In the genomic region with DNA sequence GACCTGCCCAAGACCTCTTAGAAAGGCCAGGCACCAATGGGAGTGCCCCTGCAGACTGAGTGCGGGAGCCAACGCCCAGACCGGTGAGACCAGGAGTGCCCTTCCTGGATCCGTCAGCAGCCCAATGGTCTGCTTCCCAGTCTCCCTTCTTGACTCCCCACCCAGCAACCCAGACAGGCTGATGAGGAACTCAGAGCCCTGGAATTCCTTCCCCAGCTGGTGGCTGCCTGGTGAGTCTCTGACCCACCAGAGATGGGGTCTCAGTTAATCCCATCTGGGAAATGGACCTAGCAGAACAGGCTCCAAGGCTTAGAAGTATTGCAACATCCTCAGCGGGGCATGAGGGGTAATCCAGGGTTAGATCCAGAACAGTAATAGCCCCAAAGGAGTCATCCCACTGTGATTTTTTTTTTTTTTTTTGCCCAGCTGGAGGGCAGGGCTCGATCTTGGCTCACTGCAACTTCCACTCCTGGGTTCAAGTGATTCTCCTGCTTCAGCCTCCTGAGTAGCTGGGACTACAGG, we compare ENCODE assay signal across 19 cellular contexts. TPM values are rescaled to one million over a fixed set of nuclear protein-coding genes. Genes with fewer than 3 reads are reported as not detected.
DNase-seq lines count a peak whose midpoint lies in the region; ATAC-seq and TF ChIP-seq lines count a peak whose summit lies in the region.
"Had no signal": no experiment of that assay in that cellular context is flagged by ENCODE, and none has a peak within 500 bp of the region (broad histone marks: within the 10 kb centered on the region; RNA-seq: fewer than 3 reads in every experiment).

No MANE protein-coding gene starts in this region.

- H3K27me3 ChIP-seq in CD8-positive, alpha-beta T cell (ENCODE audit: insufficient read depth, low read length): no peaks in the 10 kb centered on the region
- H3K27me3 ChIP-seq in esophagus (ENCODE audit: control insufficient read depth in 1 of 2, insufficient read depth in 2 of 2, low read length in 2 of 2) (no peaks in the 10 kb centered on the region), spleen (replicated peaks in 1 of 7) (peaks cover 0 to 41% (median 14%) of the 10 kb centered on the region in 7 donors), upper lobe of right lung (peaks cover 21% of the 10 kb centered on the region)

- no peak for TF ChIP-seq CTCF in CD8-positive, alpha-beta T cell (IDR thresholded peaks at IDR 0.05)
- TF ChIP-seq CTCF in spleen (IDR thresholded peaks at IDR 0.05 in 8 of 11, conservative IDR thresholded peaks at IDR 0.05 in 3 of 11) (no peak), upper lobe of right lung (IDR thresholded peaks at IDR 0.05) (no peak)

- intact Hi-C loops in CD8-positive, alpha-beta T cell (cut with DNase I, micrococcal nuclease): no loop called here
- intact Hi-C loops in spleen (cut with DNase I; ENCODE audit: low total_unique reads) (no loop called here), upper lobe of right lung (cut with DNase I) (no loop called here)

- no peaks in the 10 kb centered on the region for H3K36me3 Mint-ChIP-seq in CD8-positive, alpha-beta T cell
- H3K36me3 Mint-ChIP-seq: activated naive CD8-positive, alpha-beta T cell treated with anti-CD3 and anti-CD28 coated beads for 36 hours; CD8-positive, alpha-beta memory T cell had no signal

- DNase-seq in CD8-positive, alpha-beta T cell: no peak
- DNase-seq in spleen (peak; percentile 53), retina (no peak), upper lobe of right lung (no peak)
- DNase-seq: activated CD4-positive, CD25-positive, alpha-beta regulatory T cell; activated CD8-positive, alpha-beta memory T cell treated with anti-CD3 and anti-CD28 coated beads, Interleukin-2, amount 50 U/mL, for 4 hours; activated naive CD8-positive, alpha-beta T cell treated with anti-CD3 and anti-CD28 coated beads for 36 hours; CD8-positive, alpha-beta memory T cell; effector CD8-positive, alpha-beta T cell; GOT3; kidney glomerular epithelial cell; NCI-H2081 treated with DMSO at 0.1 percent for 48 hours; psoas muscle; stimulated activated CD4-positive, alpha-beta T cell treated with anti-CD3 and anti-CD28 coated beads, Interleukin-15, amount 100 ng/mL, for 24 hours had no signal

- H3K4me3 Mint-ChIP-seq in CD8-positive, alpha-beta T cell: no peak overlapping the region
- H3K4me3 Mint-ChIP-seq: activated naive CD8-positive, alpha-beta T cell treated with anti-CD3 and anti-CD28 coated beads for 36 hours had no signal

- H3K9me3 Mint-ChIP-seq in CD8-positive, alpha-beta T cell: no peaks in the 10 kb centered on the region
- H3K9me3 Mint-ChIP-seq: activated naive CD8-positive, alpha-beta T cell treated with anti-CD3 and anti-CD28 coated beads for 36 hours; CD8-positive, alpha-beta memory T cell had no signal

- H3K9me3 ChIP-seq in CD8-positive, alpha-beta T cell (ENCODE audit: low read length): no peaks in the 10 kb centered on the region
- H3K9me3 ChIP-seq in KOPT-K1 (ENCODE audit: insufficient read depth, low read length, poor library complexity, severe bottlenecking): no peaks in the 10 kb centered on the region
- H3K9me3 ChIP-seq in esophagus (ENCODE audit: control insufficient read depth in 2 of 2, insufficient read depth in 1 of 2, low read depth in 1 of 2, low read length in 1 of 2): no peaks in the 10 kb centered on the region
- no peaks in the 10 kb centered on the region for H3K9me3 ChIP-seq in spleen
- no peaks in the 10 kb centered on the region for H3K9me3 ChIP-seq in upper lobe of right lung
- H3K9me3 ChIP-seq: breast epithelium, psoas muscle had no signal

- no peak overlapping the region for H3K27ac ChIP-seq in CD8-positive, alpha-beta T cell (ENCODE audit: low read depth, low read length)
- H3K27ac ChIP-seq in KOPT-K1 (ENCODE audit: low read depth, low read length, poor library complexity, severe bottlenecking) (peak overlapping the region; percentile 75), esophagus (ENCODE audit: low read depth in 2 of 2, low read length in 1 of 2) (peak overlapping the region; percentile 87 to 93), spleen (no peak overlapping the region), upper lobe of right lung (no peak overlapping the region)
- H3K27ac ChIP-seq: psoas muscle had no signal

- CTCF ChIA-PET in CD8-positive, alpha-beta T cell (lab: Charles Lee): interaction anchor here (0.6 to 2.2 kb wide), 2 partner anchors 58 to 88 kb away, joined by 3 to 6 read pairs; no protein-coding TSS in a partner anchor

- 57 to 60% methylated on average over 6 of the region's 6 CpGs for WGBS in esophagus, 2 donors
- WGBS in spleen, 5 donors: 76 to 89% (median 81%) methylated on average over 6 of the region's 6 CpGs

- POLR2A ChIA-PET in CD8-positive, alpha-beta T cell (lab: Charles Lee): no interaction called here

- ATAC-seq in CD8-positive, alpha-beta T cell: no peak
- ATAC-seq in HG02588 (IDR thresholded peaks at IDR 0.05; ENCODE audit: unreplicated experiment): no peak
- ATAC-seq in upper lobe of right lung: no peak
- ATAC-seq: psoas muscle had no signal

- no peak for TF ChIP-seq POLR2A in spleen (IDR thresholded peaks at IDR 0.05)

- peak overlapping the region; percentile 5 for H3K27ac Mint-ChIP-seq in CD8-positive, alpha-beta T cell

- no peak overlapping the region for H3K4me3 ChIP-seq in CD8-positive, alpha-beta T cell (ENCODE audit: low read depth, low read length)
- H3K4me3 ChIP-seq in esophagus (ENCODE audit: low read depth in 1 of 2, low read length in 2 of 2): no peak overlapping the region
- no peak overlapping the region for H3K4me3 ChIP-seq in spleen
- H3K4me3 ChIP-seq in upper lobe of right lung: no peak overlapping the region
- H3K4me3 ChIP-seq: breast epithelium, psoas muscle had no signal

- H3K4me1 Mint-ChIP-seq in CD8-positive, alpha-beta T cell (ENCODE audit: low read depth): peaks cover 11% of the 10 kb centered on the region

- H3K27me3 Mint-ChIP-seq in CD8-positive, alpha-beta T cell (ENCODE audit: low read depth): peaks cover 5% of the 10 kb centered on the region

- no peaks in the 10 kb centered on the region for H3K36me3 ChIP-seq in CD8-positive, alpha-beta T cell (ENCODE audit: insufficient read depth, low read length)
- no peaks in the 10 kb centered on the region for H3K36me3 ChIP-seq in KOPT-K1 (ENCODE audit: insufficient read depth, low read length)
- H3K36me3 ChIP-seq in esophagus (ENCODE audit: control insufficient read depth in 2 of 2, insufficient read depth in 2 of 2, low read length in 1 of 2): no peaks in the 10 kb centered on the region
- no peaks in the 10 kb centered on the region for H3K36me3 ChIP-seq in spleen
- no peaks in the 10 kb centered on the region for H3K36me3 ChIP-seq in upper lobe of right lung
- H3K36me3 ChIP-seq: breast epithelium had no signal

- peaks cover 12% of the 10 kb centered on the region for H3K4me1 ChIP-seq in CD8-positive, alpha-beta T cell (ENCODE audit: insufficient read depth, low read length)
- peaks cover 0 to 4% of the 10 kb centered on the region in 2 donors for H3K4me1 ChIP-seq in esophagus (ENCODE audit: control insufficient read depth in 2 of 2, insufficient read depth in 2 of 2, low read length in 1 of 2)
- peaks cover 7 to 25% (median 17%) of the 10 kb centered on the region in 6 donors for H3K4me1 ChIP-seq in spleen
- H3K4me1 ChIP-seq in upper lobe of right lung: no peaks in the 10 kb centered on the region
- H3K4me1 ChIP-seq: psoas muscle had no signal

RNA-seq across cellular contexts. Expression of a gene that starts 1.5 kb away (rescaled TPM):
- total RNA-seq in CD8-positive, alpha-beta T cell: 1 to 10 TPM; 2.3 to 2.8 TPM
- polyA plus RNA-seq in esophagus: 10 to 100 TPM; 43.4 to 52.7 TPM
- total RNA-seq in spleen: 1 to 10 TPM in 1 of 7 donors, under 1 TPM in 4, not detected in 2; 0.13 to 1.7 (median 0.57) TPM
- polyA plus RNA-seq in spleen: 1 to 10 TPM in 1 of 3 donors, under 1 TPM in 2; 0.58 to 1.1 (median 0.91) TPM
- total RNA-seq in upper lobe of right lung: 0.26 TPM
- total RNA-seq: myocyte had no signal
- polyA plus RNA-seq: psoas muscle had no signal

RNA-seq across cellular contexts. Expression of a gene that starts 12.5 kb away (rescaled TPM):
- under 1 TPM; 0.54 to 0.86 TPM for total RNA-seq in CD8-positive, alpha-beta T cell
- under 1 TPM; 0.35 to 0.73 TPM for polyA plus RNA-seq in esophagus
- total RNA-seq in spleen: not detected
- under 1 TPM; 0.64 to 0.71 (median 0.70) TPM for polyA plus RNA-seq in spleen
- total RNA-seq in upper lobe of right lung: not detected
- total RNA-seq: myocyte, psoas muscle had no signal
- polyA plus RNA-seq: CD8-positive, alpha-beta memory T cell had no signal

RNA-seq across cellular contexts. Expression of a gene that starts 48.2 kb away (rescaled TPM):
- 10 to 100 TPM; 75.4 to 85.6 TPM for total RNA-seq in CD8-positive, alpha-beta T cell
- polyA plus RNA-seq in esophagus (10 to 100 TPM; 34.3 to 49.1 TPM), spleen (10 to 100 TPM; 47.9 to 80.3 (median 69.9) TPM)
- total RNA-seq in spleen (10 to 100 TPM; 44.4 to 73.1 (median 59.8) TPM), upper lobe of right lung (55.8 TPM)

RNA-seq across cellular contexts. Expression of a gene that starts 48.5 kb away (rescaled TPM):
- 1 to 10 TPM; 4.3 to 4.5 TPM for total RNA-seq in CD8-positive, alpha-beta T cell
- 10 to 100 TPM in 1 of 2 donors, 1 to 10 TPM in 1; 6.8 to 14.6 TPM for polyA plus RNA-seq in esophagus
- 10 to 100 TPM; 11.1 to 15.6 (median 11.9) TPM for total RNA-seq in spleen
- polyA plus RNA-seq in spleen: 10 to 100 TPM in 2 of 3 donors, 1 to 10 TPM in 1; 9.0 to 15.5 (median 13.0) TPM
- total RNA-seq in upper lobe of right lung: 16.4 TPM

Comparison
In these comparisons a context has a peak if more than half of its experiments do, and no peak if none do; other contexts are left out.
1. H3K27ac ChIP-seq: peak in KOPT-K1 (single experiment) and esophagus (2 of 2); none in CD8-positive, alpha-beta T cell (single experiment), spleen (0 of 8) and upper lobe of right lung (single experiment).